In the genomic region with DNA sequence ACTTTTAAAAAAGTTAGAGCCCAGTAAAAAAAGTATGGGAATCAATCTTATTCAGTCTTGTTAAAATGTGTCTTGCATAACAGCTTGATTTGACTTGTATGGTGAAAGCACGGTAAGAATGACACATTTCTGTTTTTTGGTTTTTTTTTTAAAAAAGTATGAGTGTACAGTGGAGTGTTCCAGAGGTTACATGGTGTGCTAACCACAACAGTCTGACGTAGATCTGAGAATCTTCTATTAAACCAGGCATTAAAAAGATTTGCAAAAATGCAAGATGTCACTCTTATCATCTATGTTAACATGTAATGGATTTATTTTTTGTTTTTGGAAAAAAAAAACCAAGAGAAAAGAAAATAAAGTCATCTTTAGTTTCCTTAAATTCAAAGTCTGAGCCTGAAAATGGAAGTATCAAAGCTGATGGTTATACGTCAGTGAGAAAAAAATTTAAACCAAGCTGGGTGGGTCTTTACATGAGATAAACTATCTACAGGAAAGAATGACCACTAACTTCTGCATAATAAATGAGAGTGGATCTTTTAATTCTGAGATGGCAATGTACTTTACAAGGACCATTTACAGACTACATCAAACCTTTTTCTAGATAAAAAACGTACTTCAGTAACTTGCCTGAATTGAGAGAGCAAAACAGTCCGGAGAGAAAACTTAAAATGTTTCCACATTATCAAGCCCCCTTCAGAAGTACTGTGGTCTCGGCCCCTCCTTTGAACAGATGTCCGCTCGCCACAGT, we compare ENCODE assay signal across 8 cellular contexts. TPM values are rescaled to one million over a fixed set of nuclear protein-coding genes. Genes with fewer than 3 reads are reported as not detected.
DNase-seq lines count a peak whose midpoint lies in the region; ATAC-seq and TF ChIP-seq lines count a peak whose summit lies in the region.

No MANE protein-coding gene starts in this region.

- peaks cover 55% of the 10 kb centered on the region for H3K36me3 Mint-ChIP-seq in activated CD8-positive, alpha-beta T cell treated with anti-CD3 and anti-CD28 coated beads, Interleukin-2, amount 10 ng/mL, durations not matched to agents 7 days and 5 days (ENCODE audit: low read depth)

- ATAC-seq in activated CD8-positive, alpha-beta T cell treated with anti-CD3 and anti-CD28 coated beads, Interleukin-2, amount 10 ng/mL, durations not matched to agents 7 days and 5 days: peak; percentile 27
- ATAC-seq in GM18498 (IDR thresholded peaks at IDR 0.05; ENCODE audit: unreplicated experiment) (no peak), GM18873 (IDR thresholded peaks at IDR 0.05; ENCODE audit: low FRiP score, unreplicated experiment) (no peak)

- H3K9me3 Mint-ChIP-seq in activated CD8-positive, alpha-beta T cell treated with anti-CD3 and anti-CD28 coated beads, Interleukin-2, amount 10 ng/mL, durations not matched to agents 7 days and 5 days (ENCODE audit: insufficient read depth): no peaks in the 10 kb centered on the region

- no peaks in the 10 kb centered on the region for H3K27me3 Mint-ChIP-seq in activated CD8-positive, alpha-beta T cell treated with anti-CD3 and anti-CD28 coated beads, Interleukin-2, amount 10 ng/mL, durations not matched to agents 7 days and 5 days (ENCODE audit: low read depth)

- H3K4me3 Mint-ChIP-seq in activated CD8-positive, alpha-beta T cell treated with anti-CD3 and anti-CD28 coated beads, Interleukin-2, amount 10 ng/mL, durations not matched to agents 7 days and 5 days: peak overlapping the region; percentile 85

- DNase-seq in GM12864 (ENCODE audit: low read depth) (no peak), globus pallidus (ENCODE audit: low spot score) (peak; percentile 7), retinal pigment epithelial cell (ENCODE audit: low read depth) (peak; percentile 42)
- DNase-seq in Jurkat, Clone E6-1 (ENCODE audit: low read depth, low spot score): peak; percentile 28
- peak; percentile 52 for DNase-seq in activated CD8-positive, alpha-beta T cell treated with anti-CD3 and anti-CD28 coated beads, Interleukin-2, amount 10 ng/mL, durations not matched to agents 7 days and 5 days
- DNase-seq in activated CD4-positive, alpha-beta T cell treated with anti-CD3 and anti-CD28 coated beads for 1 hour: no peak

- CTCF ChIA-PET in activated CD8-positive, alpha-beta T cell treated with anti-CD3 and anti-CD28 coated beads, Interleukin-2, amount 10 ng/mL, durations not matched to agents 7 days and 5 days (lab: Charles Lee): interaction anchor here (1.0 to 2.5 kb wide), 3 partner anchors 14 to 532 kb away, joined by 3 to 8 read pairs (median 4); no protein-coding TSS in a partner anchor

- peaks cover 40% of the 10 kb centered on the region for H3K4me1 Mint-ChIP-seq in activated CD8-positive, alpha-beta T cell treated with anti-CD3 and anti-CD28 coated beads, Interleukin-2, amount 10 ng/mL, durations not matched to agents 7 days and 5 days (ENCODE audit: low read depth)

- TF ChIP-seq CTCF in GM12864 (IDR thresholded peaks at IDR 0.05; ENCODE audit: low read depth, low read length, missing control alignments) (no peak), retinal pigment epithelial cell (conservative IDR thresholded peaks at IDR 0.05; ENCODE audit: low read depth, low read length) (no peak)

- POLR2A ChIA-PET in activated CD8-positive, alpha-beta T cell treated with anti-CD3 and anti-CD28 coated beads, Interleukin-2, amount 10 ng/mL, durations not matched to agents 7 days and 5 days (lab: Charles Lee): interaction anchor here (0.5 to 4.8 kb wide), 26 partner anchors 9 to 1542 kb away, joined by 3 to 60 read pairs (median 4); a partner anchor contains a TSS

- H3K4me3 ChIP-seq in GM12864 (ENCODE audit: low read depth, low read length) (peak overlapping the region; percentile 95), retinal pigment epithelial cell (ENCODE audit: low read length) (peak overlapping the region; percentile 85)
- peak overlapping the region; percentile 70 for H3K4me3 ChIP-seq in Jurkat, Clone E6-1 (ENCODE audit: low read length)

- peak overlapping the region; percentile 98 for H3K27ac Mint-ChIP-seq in activated CD8-positive, alpha-beta T cell treated with anti-CD3 and anti-CD28 coated beads, Interleukin-2, amount 10 ng/mL, durations not matched to agents 7 days and 5 days

RNA-seq across cellular contexts. Expression of a gene that starts 1.6 kb away (rescaled TPM):
- polyA plus RNA-seq in Jurkat, Clone E6-1 (2012; ENCODE audit: insufficient read depth, insufficient read length): 38.1 TPM
- 10 to 100 TPM; 33.5 to 35.2 TPM for total RNA-seq in activated CD8-positive, alpha-beta T cell treated with anti-CD3 and anti-CD28 coated beads, Interleukin-2, amount 10 ng/mL, durations not matched to agents 7 days and 5 days

Comparison
In these comparisons a context has a peak if more than half of its experiments do, and no peak if none do; other contexts are left out.
1. DNase-seq: peak in Jurkat, Clone E6-1 (single experiment), activated CD8-positive, alpha-beta T cell treated with anti-CD3 and anti-CD28 coated beads, Interleukin-2, amount 10 ng/mL, durations not matched to agents 7 days and 5 days (single experiment), globus pallidus (single experiment) and retinal pigment epithelial cell (single experiment); none in GM12864 (single experiment) and activated CD4-positive, alpha-beta T cell treated with anti-CD3 and anti-CD28 coated beads for 1 hour (single experiment).
2. Peak in every context shown above with its lines, with median percentiles within 50 percentile points of each other: H3K4me3 ChIP-seq.